8 cellular contexts compared by ENCODE assay signal in genomic region chr19:12778020-12778904, GRCh38. TPM values are rescaled to one million over a fixed set of nuclear protein-coding genes. Genes with fewer than 3 reads are reported as not detected.
DNase-seq lines count a peak whose midpoint lies in the region; ATAC-seq and TF ChIP-seq lines count a peak whose summit lies in the region.

No MANE protein-coding gene starts in this region.

- peaks cover 16% of the 10 kb centered on the region for H3K4me1 ChIP-seq in Panc1 (ENCODE audit: control insufficient read depth, insufficient read depth, low read length)

- H3K4me3 ChIP-seq in HL-60 (replicated peaks; ENCODE audit: insufficient read depth, low read length): peak overlapping the region; percentile 78
- H3K4me3 ChIP-seq in Panc1 (ENCODE audit: low read depth in 2 of 2, low read length in 2 of 2): peak overlapping the region; percentile 53 to 81

- H3K27me3 ChIP-seq in HL-60 (ENCODE audit: insufficient read depth, poor library complexity, severe bottlenecking) (no peaks in the 10 kb centered on the region), Panc1 (ENCODE audit: control insufficient read depth, insufficient read depth, low read length) (no peaks in the 10 kb centered on the region)

- H3K9me3 ChIP-seq in Panc1 (ENCODE audit: control insufficient read depth, insufficient read depth, low read depth, low read length): no peaks in the 10 kb centered on the region

- BruUV-seq in Panc1 (replicated peaks; lab: Mats Ljungman, UMichigan): no TSS peak

- intact Hi-C loops in Panc1 (cut with micrococcal nuclease; ENCODE audit: unreplicated experiment): no loop called here

- peak overlapping the region; percentile 88 for H3K27ac ChIP-seq in HL-60 (replicated peaks)
- peak overlapping the region; percentile 87 for H3K27ac ChIP-seq in Panc1 (ENCODE audit: low read length)

- in situ Hi-C loops in Caki2 (cut with HindIII; ENCODE audit: low pct_unique_long_range_greater_than_20kb, low sequenced_read_pairs): no loop called here
- in situ Hi-C loops in Panc1 (cut with HindIII; ENCODE audit: low pct_unique_long_range_greater_than_20kb, low sequenced_read_pairs): no loop called here

- CTCF ChIA-PET in Panc1 (lab: Charles Lee): interaction anchor here (1.5 to 3.3 kb wide), 4 partner anchors 9 to 17 kb away, joined by 3 to 23 read pairs (median 4); partner anchors contain the start of gene JUNB

- POLR2A ChIA-PET in Panc1 (lab: Charles Lee): interaction anchor here (0.5 to 2.7 kb wide), 3 partner anchors 11 to 141 kb away, joined by 3 to 16 read pairs (median 3); partner anchors contain the start of gene JUNB

- peak; percentile 65 for DNase-seq in Caki2 (ENCODE audit: low read depth)
- DNase-seq in HL-60 (ENCODE audit: low read depth in 1 of 2, low spot score in 1 of 2): peak in 1 of 2 experiments; percentile 73
- DNase-seq in Panc1 (ENCODE audit: low read depth, low spot score): no peak
- DNase-seq in astrocyte of the hippocampus (ENCODE audit: low read depth, low spot score): peak; percentile 85
- peak in 40 of 51 donors; percentile 10 to 84 (median 52) for DNase-seq in hypothalamus (lab: John Stamatoyannopoulos, UW)
- DNase-seq in retina: peak; percentile 83
- DNase-seq in pons (ENCODE audit: low spot score): no peak

- TF ChIP-seq CTCF in HL-60 (IDR thresholded peaks at IDR 0.05; ENCODE audit: insufficient read depth, low read length) (no peak), Panc1 (IDR thresholded peaks at IDR 0.05) (no peak)

- no peaks in the 10 kb centered on the region for H3K36me3 ChIP-seq in Panc1 (ENCODE audit: control insufficient read depth, insufficient read depth, low read length)

- ATAC-seq in Panc1 (peak; percentile 61), HG03460 (IDR thresholded peaks at IDR 0.05; ENCODE audit: unreplicated experiment) (no peak)

RNA-seq across cellular contexts. Expression of gene HOOK2, which starts 2.9 kb away (rescaled TPM):
- total RNA-seq in Caki2 (2014; rRNA removed; shearing (Covaris generic); ENCODE audit: low replicate concordance): 17.8 and 18.1 TPM in 2 replicates
- total RNA-seq in Panc1 (2021; ENCODE audit: unreplicated experiment): 14.3 TPM
- 27.7 TPM for polyA plus RNA-seq in Panc1 (2012; ENCODE audit: insufficient read length)

RNA-seq across cellular contexts. Expression of gene JUNB, which starts 13.0 kb away (rescaled TPM):
- 63.3 and 74.5 TPM in 2 replicates for total RNA-seq in Caki2 (2014; rRNA removed; shearing (Covaris generic); ENCODE audit: low replicate concordance)
- total RNA-seq in Panc1 (2021; ENCODE audit: unreplicated experiment): 49.7 TPM
- polyA plus RNA-seq in Panc1 (2012; ENCODE audit: insufficient read length): 73.3 TPM

RNA-seq across cellular contexts. Expression of gene PRDX2, which starts 23.3 kb away (rescaled TPM):
- not detected in 2 replicates for total RNA-seq in Caki2 (2014; rRNA removed; shearing (Covaris generic); ENCODE audit: low replicate concordance)
- 61.0 TPM for total RNA-seq in Panc1 (2021; ENCODE audit: unreplicated experiment)
- 149 TPM for polyA plus RNA-seq in Panc1 (2012; ENCODE audit: insufficient read length)

RNA-seq across cellular contexts. Expression of gene THSD8, which starts 23.6 kb away (rescaled TPM):
- total RNA-seq in Caki2 (2014; rRNA removed; shearing (Covaris generic); ENCODE audit: low replicate concordance): not detected in 2 replicates
- total RNA-seq in Panc1 (2021; ENCODE audit: unreplicated experiment): 24.8 TPM
- 8.8 TPM for polyA plus RNA-seq in Panc1 (2012; ENCODE audit: insufficient read length)

RNA-seq across cellular contexts. Expression of gene BEST2, which starts 26.7 kb away (rescaled TPM):
- total RNA-seq in Caki2 (2014; rRNA removed; shearing (Covaris generic); ENCODE audit: low replicate concordance): not detected in 2 replicates
- total RNA-seq in Panc1 (2021; ENCODE audit: unreplicated experiment): not detected
- 0.23 TPM for polyA plus RNA-seq in Panc1 (2012; ENCODE audit: insufficient read length)

Comparison
In these comparisons a context has a peak if more than half of its experiments do, and no peak if none do; other contexts are left out.
1. DNase-seq: peak in Caki2 (single experiment), astrocyte of the hippocampus (single experiment), hypothalamus (40 of 51) and retina (single experiment); none in Panc1 (single experiment) and pons (single experiment).
2. RNA of gene PRDX2, which starts 23.3 kb away (total RNA-seq): 61.0 TPM in Panc1 (single experiment); not detected in Caki2; every median in the first group is over 10 times any median in the second.